In the genomic region with DNA sequence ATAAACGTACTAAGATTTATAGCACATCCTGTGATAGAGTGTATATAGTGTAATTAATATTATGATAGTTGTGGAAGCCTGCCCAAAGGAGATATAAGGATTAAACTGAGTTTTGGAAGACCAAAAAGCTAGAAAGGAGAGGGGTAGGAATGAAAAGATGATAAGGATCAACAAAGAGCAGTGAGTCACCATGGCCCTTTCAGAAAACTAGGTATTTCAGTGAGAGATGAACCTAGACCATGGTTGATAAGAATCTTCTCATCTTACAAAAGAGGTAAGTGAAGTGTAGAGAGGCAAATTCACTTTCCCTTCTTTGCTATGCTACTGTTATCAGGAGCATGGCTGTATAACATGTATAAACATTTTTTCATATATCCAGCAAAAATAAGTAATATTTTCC, we compare ENCODE assay signal across 1 cellular context.
TF ChIP-seq lines count a peak whose summit lies in the region.

No MANE protein-coding gene starts in this region.

TF ChIP-seq in HCT116, 20 proteins besides CTCF, POLR2A, EP300 and RAD21 (continued from another document):
- TF ChIP-seq, protein P1, sequence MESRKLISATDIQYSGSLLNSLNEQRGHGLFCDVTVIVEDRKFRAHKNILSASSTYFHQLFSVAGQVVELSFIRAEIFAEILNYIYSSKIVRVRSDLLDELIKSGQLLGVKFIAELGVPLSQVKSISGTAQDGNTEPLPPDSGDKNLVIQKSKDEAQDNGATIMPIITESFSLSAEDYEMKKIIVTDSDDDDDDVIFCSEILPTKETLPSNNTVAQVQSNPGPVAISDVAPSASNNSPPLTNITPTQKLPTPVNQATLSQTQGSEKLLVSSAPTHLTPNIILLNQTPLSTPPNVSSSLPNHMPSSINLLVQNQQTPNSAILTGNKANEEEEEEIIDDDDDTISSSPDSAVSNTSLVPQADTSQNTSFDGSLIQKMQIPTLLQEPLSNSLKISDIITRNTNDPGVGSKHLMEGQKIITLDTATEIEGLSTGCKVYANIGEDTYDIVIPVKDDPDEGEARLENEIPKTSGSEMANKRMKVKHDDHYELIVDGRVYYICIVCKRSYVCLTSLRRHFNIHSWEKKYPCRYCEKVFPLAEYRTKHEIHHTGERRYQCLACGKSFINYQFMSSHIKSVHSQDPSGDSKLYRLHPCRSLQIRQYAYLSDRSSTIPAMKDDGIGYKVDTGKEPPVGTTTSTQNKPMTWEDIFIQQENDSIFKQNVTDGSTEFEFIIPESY (IDR thresholded peaks at IDR 0.05; ENCODE audit: extremely low read depth, insufficient replicate concordance, low read length), result no peak
- TF ChIP-seq SIN3A (IDR thresholded peaks at IDR 0.05; ENCODE audit: low read depth) (no peak), EZH2phosphoT487 (IDR thresholded peaks at IDR 0.05; ENCODE audit: borderline replicate concordance) (no peak), SP1 (IDR thresholded peaks at IDR 0.05; ENCODE audit: low read depth) (no peak), EZH2 (IDR thresholded peaks at IDR 0.05) (no peak), ZNF274 (IDR thresholded peaks at IDR 0.05; ENCODE audit: low read depth, low read length) (no peak)
- TF ChIP-seq, protein P2, sequence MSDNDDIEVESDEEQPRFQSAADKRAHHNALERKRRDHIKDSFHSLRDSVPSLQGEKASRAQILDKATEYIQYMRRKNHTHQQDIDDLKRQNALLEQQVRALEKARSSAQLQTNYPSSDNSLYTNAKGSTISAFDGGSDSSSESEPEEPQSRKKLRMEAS (IDR thresholded peaks at IDR 0.05), result no peak
